ENCODE assay signal across 1 cellular context in the genomic region with DNA sequence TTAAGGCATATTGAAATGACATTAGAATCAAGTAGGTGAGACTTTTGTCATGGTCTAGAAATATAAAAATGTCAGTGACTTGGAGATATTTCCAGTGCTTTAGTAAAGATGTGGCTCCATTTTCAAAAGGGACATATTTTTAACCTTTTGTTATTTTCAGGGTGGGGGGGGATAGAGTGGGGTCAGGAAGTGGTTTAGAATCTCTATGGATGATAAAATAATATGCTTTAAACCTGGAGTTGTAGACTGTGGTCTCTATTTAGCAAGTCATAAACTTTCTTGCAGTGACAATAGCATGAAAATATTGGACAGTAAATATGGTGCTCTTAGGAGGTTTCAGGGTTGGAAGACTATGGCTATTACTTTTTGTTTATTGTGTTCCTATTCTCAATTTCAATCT.
TF ChIP-seq lines count a peak whose summit lies in the region.

No MANE protein-coding gene starts in this region.

TF ChIP-seq in HepG2, 621 proteins besides CTCF, POLR2A, EP300 and RAD21:
- TF ChIP-seq ZNF557 (CRISPR knock-in tag; IDR thresholded peaks at IDR 0.05), result no peak
- TF ChIP-seq ZBTB2 (CRISPR knock-in tag; IDR thresholded peaks at IDR 0.05; ENCODE audit: low read depth), result no peak
- TF ChIP-seq, protein P1, sequence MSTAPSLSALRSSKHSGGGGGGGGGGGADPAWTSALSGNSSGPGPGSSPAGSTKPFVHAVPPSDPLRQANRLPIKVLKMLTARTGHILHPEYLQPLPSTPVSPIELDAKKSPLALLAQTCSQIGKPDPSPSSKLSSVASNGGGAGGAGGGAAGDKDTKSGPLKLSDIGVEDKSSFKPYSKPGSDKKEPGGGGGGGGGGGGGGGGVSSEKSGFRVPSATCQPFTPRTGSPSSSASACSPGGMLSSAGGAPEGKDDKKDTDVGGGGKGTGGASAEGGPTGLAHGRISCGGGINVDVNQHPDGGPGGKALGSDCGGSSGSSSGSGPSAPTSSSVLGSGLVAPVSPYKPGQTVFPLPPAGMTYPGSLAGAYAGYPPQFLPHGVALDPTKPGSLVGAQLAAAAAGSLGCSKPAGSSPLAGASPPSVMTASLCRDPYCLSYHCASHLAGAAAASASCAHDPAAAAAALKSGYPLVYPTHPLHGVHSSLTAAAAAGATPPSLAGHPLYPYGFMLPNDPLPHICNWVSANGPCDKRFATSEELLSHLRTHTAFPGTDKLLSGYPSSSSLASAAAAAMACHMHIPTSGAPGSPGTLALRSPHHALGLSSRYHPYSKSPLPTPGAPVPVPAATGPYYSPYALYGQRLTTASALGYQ (CRISPR knock-in tag; IDR thresholded peaks at IDR 0.05), result no peak
- no peak for TF ChIP-seq MXD4 (CRISPR knock-in tag; IDR thresholded peaks at IDR 0.05)
- no peak for TF ChIP-seq ZNF430 (CRISPR knock-in tag; IDR thresholded peaks at IDR 0.05)
- TF ChIP-seq RBFOX2 (IDR thresholded peaks at IDR 0.05; ENCODE audit: low read depth, low read length), result peak; percentile 67
- TF ChIP-seq WIZ (CRISPR knock-in tag; IDR thresholded peaks at IDR 0.05), result no peak
- TF ChIP-seq ZNF282 (IDR thresholded peaks at IDR 0.05; ENCODE audit: partially characterized antibody), result no peak
TF ChIP-seq in HepG2: peak in this region for 1.
